26 cellular contexts compared by ENCODE assay signal in genomic region chr9:126799051-126799450, GRCh38.
"Had no signal": no experiment of that assay in that cellular context is flagged by ENCODE, and none has a peak within 500 bp of the region (broad histone marks: within the 10 kb centered on the region; RNA-seq: fewer than 3 reads in every experiment).

No MANE protein-coding gene starts in this region.

- H3K4me1 ChIP-seq: left ventricle myocardium inferior, neural progenitor cell, pancreas, prostate gland, tibial nerve, vagina had no signal

- H3K9me3 ChIP-seq: pancreas, prostate gland, vagina had no signal

- H3K36me3 ChIP-seq: left ventricle myocardium inferior, neural progenitor cell, pancreas, prostate gland, tibial nerve, vagina had no signal

- DNase-seq: hypothalamus; immature natural killer cell; kidney; left ventricle myocardium inferior; mesenchymal stem cell; naive B cell; natural killer cell; nephron progenitor cell; pancreas; posterior cingulate gyrus; retina; right cardiac atrium; stimulated activated CD4-positive, alpha-beta T cell treated with anti-CD3 and anti-CD28 coated beads, Interleukin-1b, Interleukin-23, amount 100 ng/mL, for 48 hours; stimulated activated CD4-positive, alpha-beta T cell treated with anti-CD3 and anti-CD28 coated beads, Interleukin-2, amount 100 ng/mL, for 48 hours; stimulated activated CD4-positive, alpha-beta T cell treated with anti-CD3 and anti-CD28 coated beads, Interleukin-4, amount 100 ng/mL, for 4 hours; stimulated activated CD8-positive, alpha-beta memory T cell treated with anti-CD3 and anti-CD28 coated beads, Interleukin-4, amount 100 ng/mL, for 48 hours; stimulated activated naive CD4-positive, alpha-beta T cell treated with Interleukin-2 at 50 U/mL for 16 hours; stimulated activated naive CD8-positive, alpha-beta T cell treated with anti-CD3 and anti-CD28 coated beads, Interleukin-15, amount 100 ng/mL, for 72 hours; substantia nigra had no signal

- ATAC-seq: natural killer cell; pancreas; right cardiac atrium; sciatic nerve; stimulated activated memory B cell treated with anti-CD40 and anti-IgM and Interleukin-4, amounts not matched to agents 10 μg/mL and 1 μg/mL and 100 μg/mL, for 72 hours; stimulated activated naive CD8-positive, alpha-beta T cell treated with anti-CD3 and anti-CD28 coated beads, Interleukin-15, amount 100 ng/mL, for 72 hours had no signal

- H3K4me3 ChIP-seq: left ventricle myocardium inferior, neural progenitor cell, pancreas, prostate gland, smooth muscle cell, tibial nerve, vagina had no signal

- H3K27ac ChIP-seq: left ventricle myocardium inferior, neural progenitor cell, pancreas, prostate gland, tibial nerve, vagina had no signal

- H3K27me3 ChIP-seq: pancreas, vagina had no signal
